Comparison of ENCODE assay signal across 8 cellular contexts in genomic region chr20:41173161-41173721, GRCh38. TPM values are rescaled to one million over a fixed set of nuclear protein-coding genes. Genes with fewer than 3 reads are reported as not detected.
DNase-seq lines count a peak whose midpoint lies in the region; ATAC-seq and TF ChIP-seq lines count a peak whose summit lies in the region.

No MANE protein-coding gene starts in this region.

- no peaks in the 10 kb centered on the region for H3K79me2 ChIP-seq in HCT116 (ENCODE audit: insufficient read depth, low read length)

- peak; percentile 42 to 56 (median 55) for DNase-seq in CD4-positive, CD25-positive, alpha-beta regulatory T cell
- DNase-seq in HCT116 (ENCODE audit: low read depth, low spot score), result peak; percentile 18
- DNase-seq in NCI-H526 (lab: John Stamatoyannopoulos, UW), result peak; percentile 22 to 83
- DNase-seq in activated CD8-positive, alpha-beta T cell treated with anti-CD3 and anti-CD28 coated beads for 36 hours, result peak; percentile 75
- DNase-seq in effector CD4-positive, alpha-beta T cell, result peak; percentile 54
- peak; percentile 59 to 68 for DNase-seq in memory B cell (ENCODE audit: low spot score in 2 of 2)
- DNase-seq in stimulated activated CD8-positive, alpha-beta memory T cell treated with anti-CD3 and anti-CD28 coated beads, Interleukin-12 subunit alpha, Interleukin-12 subunit beta, amount 100 ng/mL, for 1 hour (ENCODE audit: low read depth), result peak; percentile 43

- H3K4me3 ChIP-seq in CD4-positive, CD25-positive, alpha-beta regulatory T cell (ENCODE audit: low read depth, low read length), result no peak overlapping the region
- no peak overlapping the region for H3K4me3 ChIP-seq in HCT116 (replicated peaks in 1 of 2; ENCODE audit: low read depth in 1 of 2, low read length in 2 of 2)

- POLR2A ChIA-PET in HCT116 (lab: Charles Lee), result interaction anchor here (1.0 to 1.8 kb wide), 2 partner anchors 59 to 168 kb away, joined by 4 read pairs; partner anchors contain the start of gene LPIN3
- POLR2A ChIA-PET in activated CD8-positive, alpha-beta T cell treated with anti-CD3 and anti-CD28 coated beads for 36 hours (lab: Charles Lee), result interaction anchor here (0.7 to 1.4 kb wide), 4 partner anchors 10 to 26 kb away, joined by 3 read pairs; no protein-coding TSS in a partner anchor

- H3K4me2 ChIP-seq in HCT116 (ENCODE audit: low read length), result no peak overlapping the region

- TF ChIP-seq POLR2A in HCT116 (IDR thresholded peaks at IDR 0.05; ENCODE audit: borderline replicate concordance, extremely low read depth, insufficient read depth, insufficient read length), result no peak

- no peaks in the 10 kb centered on the region for H3K9me3 Mint-ChIP-seq in CD4-positive, CD25-positive, alpha-beta regulatory T cell
- no peaks in the 10 kb centered on the region for H3K9me3 Mint-ChIP-seq in activated CD8-positive, alpha-beta T cell treated with anti-CD3 and anti-CD28 coated beads for 36 hours
- no peaks in the 10 kb centered on the region for H3K9me3 Mint-ChIP-seq in memory B cell

- H3K27me3 Mint-ChIP-seq in CD4-positive, CD25-positive, alpha-beta regulatory T cell, result no peaks in the 10 kb centered on the region
- H3K27me3 Mint-ChIP-seq in activated CD8-positive, alpha-beta T cell treated with anti-CD3 and anti-CD28 coated beads for 36 hours, result no peaks in the 10 kb centered on the region
- H3K27me3 Mint-ChIP-seq in memory B cell, result no peaks in the 10 kb centered on the region

- no peaks in the 10 kb centered on the region for H3K9me3 ChIP-seq in CD4-positive, CD25-positive, alpha-beta regulatory T cell (ENCODE audit: control insufficient read depth in 2 of 2, low read length in 2 of 2)
- H3K9me3 ChIP-seq in HCT116 (ENCODE audit: control insufficient read depth in 1 of 2, insufficient read depth in 1 of 2, low read depth in 1 of 2, low read length in 2 of 2), result no peaks in the 10 kb centered on the region

- H3K27ac ChIP-seq in CD4-positive, CD25-positive, alpha-beta regulatory T cell (ENCODE audit: insufficient read depth, low read length, poor library complexity, severe bottlenecking), result peak overlapping the region; percentile 17
- H3K27ac ChIP-seq in HCT116 (ENCODE audit: low read depth, low read length), result no peak overlapping the region

- no peaks in the 10 kb centered on the region for H3K27me3 ChIP-seq in CD4-positive, CD25-positive, alpha-beta regulatory T cell (ENCODE audit: control insufficient read depth, insufficient read depth, low read length)
- no peaks in the 10 kb centered on the region for H3K27me3 ChIP-seq in HCT116 (ENCODE audit: insufficient read depth, low read length)

- no peak overlapping the region for H3K4me3 Mint-ChIP-seq in CD4-positive, CD25-positive, alpha-beta regulatory T cell
- H3K4me3 Mint-ChIP-seq in activated CD8-positive, alpha-beta T cell treated with anti-CD3 and anti-CD28 coated beads for 36 hours, result no peak overlapping the region
- no peak overlapping the region for H3K4me3 Mint-ChIP-seq in memory B cell

- no TSS peak for BruUV-seq in HCT116 (replicated peaks; lab: Mats Ljungman, UMichigan)

- H3K27ac Mint-ChIP-seq in CD4-positive, CD25-positive, alpha-beta regulatory T cell, result peak overlapping the region in 2 of 3 donors; percentile 54 to 77
- peak overlapping the region; percentile 56 for H3K27ac Mint-ChIP-seq in activated CD8-positive, alpha-beta T cell treated with anti-CD3 and anti-CD28 coated beads for 36 hours
- H3K27ac Mint-ChIP-seq in memory B cell, result no peak overlapping the region

- intact Hi-C loops in HCT116 (cut with micrococcal nuclease), result loop anchor here (1.0 to 5.0 kb wide), 3 partner anchors 59 to 239 kb away; partner anchors contain the start of gene LPIN3
- intact Hi-C loops in activated CD8-positive, alpha-beta T cell treated with anti-CD3 and anti-CD28 coated beads for 36 hours (cut with micrococcal nuclease), result loop anchor here (10.0 kb wide), 1 partner anchor 52 kb away; no protein-coding TSS in a partner anchor

- ATAC-seq in CD4-positive, CD25-positive, alpha-beta regulatory T cell (ENCODE audit: low read depth in 2 of 2), result peak; percentile 72 to 75
- peak; percentile 94 for ATAC-seq in HCT116
- ATAC-seq in activated CD8-positive, alpha-beta T cell treated with anti-CD3 and anti-CD28 coated beads for 36 hours, result peak; percentile 74
- ATAC-seq in memory B cell (ENCODE audit: low read depth), result peak; percentile 90
- no peak for ATAC-seq in GM21717 (IDR thresholded peaks at IDR 0.05; ENCODE audit: unreplicated experiment)

- H3K9me2 ChIP-seq in HCT116 (ENCODE audit: insufficient read depth), result no peaks in the 10 kb centered on the region

- no peaks in the 10 kb centered on the region for H4K20me1 ChIP-seq in HCT116 (ENCODE audit: insufficient read depth)

- H3K4me1 ChIP-seq in CD4-positive, CD25-positive, alpha-beta regulatory T cell (ENCODE audit: control insufficient read depth, insufficient read depth, low read length, poor library complexity, severe bottlenecking), result no peaks in the 10 kb centered on the region
- H3K4me1 ChIP-seq in HCT116 (ENCODE audit: control insufficient read depth in 1 of 2, insufficient read depth in 2 of 2, low read length in 2 of 2), result peaks cover 3 to 15% of the 10 kb centered on the region in 2 experiments; a peak in 3 of 4 replicates

- no peak overlapping the region for H2AFZ ChIP-seq in HCT116 (ENCODE audit: low read depth, low read length, poor library complexity, severe bottlenecking)

- RAD21 ChIA-PET in HCT116 (lab: Charles Lee; ENCODE audit: low non-redundant PET in 1 of 2, low total read pairs in 2 of 2, uncharacterized antibody in 2 of 2, unreplicated experiment in 2 of 2), result interaction anchor here (0.5 to 1.5 kb wide), 6 partner anchors 51 to 217 kb away, joined by 3 to 17 read pairs (median 3); partner anchors contain the start of gene LPIN3 (in 2 of the 2)

- TF ChIP-seq RAD21 in HCT116 (IDR thresholded peaks at IDR 0.05; ENCODE audit: low read depth), result peak; percentile 93

- H3K9ac ChIP-seq in HCT116 (ENCODE audit: low read length), result no peak overlapping the region

- TF ChIP-seq CTCF in HCT116 (IDR thresholded peaks at IDR 0.05 in 2 of 3, conservative IDR thresholded peaks at IDR 0.05 in 1 of 3; ENCODE audit: borderline replicate concordance in 1 of 3, insufficient read depth in 1 of 3, low read depth in 2 of 3, low read length in 2 of 3), result peak; percentile 83 to 98 (median 96)
- TF ChIP-seq CTCF in activated CD8-positive, alpha-beta T cell treated with anti-CD3 and anti-CD28 coated beads for 36 hours (IDR thresholded peaks at IDR 0.05), result peak; percentile 83

- H3K36me3 ChIP-seq in CD4-positive, CD25-positive, alpha-beta regulatory T cell (ENCODE audit: control insufficient read depth, insufficient read depth, low read length), result peaks cover 87% of the 10 kb centered on the region
- peaks cover 14 to 21% of the 10 kb centered on the region in 2 experiments for H3K36me3 ChIP-seq in HCT116 (ENCODE audit: control insufficient read depth in 1 of 2, insufficient read depth in 2 of 2, low read length in 2 of 2)

- CTCF ChIA-PET in HCT116 (lab: Charles Lee), result interaction anchor here (0.5 to 4.8 kb wide), 15 partner anchors 9 to 183 kb away, joined by 3 to 83 read pairs (median 4); partner anchors contain the start of gene LPIN3
- CTCF ChIA-PET in activated CD8-positive, alpha-beta T cell treated with anti-CD3 and anti-CD28 coated beads for 36 hours (lab: Charles Lee), result interaction anchor here (0.6 to 5.4 kb wide), 29 partner anchors 9 to 183 kb away, joined by 3 to 36 read pairs (median 6); partner anchors contain the start of gene LPIN3

- peaks cover 42% of the 10 kb centered on the region for H3K36me3 Mint-ChIP-seq in CD4-positive, CD25-positive, alpha-beta regulatory T cell
- H3K36me3 Mint-ChIP-seq in activated CD8-positive, alpha-beta T cell treated with anti-CD3 and anti-CD28 coated beads for 36 hours (ENCODE audit: low read depth), result peaks cover 54% of the 10 kb centered on the region
- peaks cover 23% of the 10 kb centered on the region for H3K36me3 Mint-ChIP-seq in memory B cell

- peaks cover 3 to 22% (median 14%) of the 10 kb centered on the region in 4 donors for H3K4me1 Mint-ChIP-seq in CD4-positive, CD25-positive, alpha-beta regulatory T cell
- peaks cover 25% of the 10 kb centered on the region for H3K4me1 Mint-ChIP-seq in activated CD8-positive, alpha-beta T cell treated with anti-CD3 and anti-CD28 coated beads for 36 hours (ENCODE audit: low read depth)
- H3K4me1 Mint-ChIP-seq in memory B cell, result no peaks in the 10 kb centered on the region

TF ChIP-seq in HCT116, 20 proteins besides CTCF, POLR2A, EP300 and RAD21 (continues in another document):
- no peak for TF ChIP-seq CEBPB (IDR thresholded peaks at IDR 0.05; ENCODE audit: low read depth)
- TF ChIP-seq FOSL1 (IDR thresholded peaks at IDR 0.05; ENCODE audit: low read depth), result no peak
- TF ChIP-seq, protein P1, sequence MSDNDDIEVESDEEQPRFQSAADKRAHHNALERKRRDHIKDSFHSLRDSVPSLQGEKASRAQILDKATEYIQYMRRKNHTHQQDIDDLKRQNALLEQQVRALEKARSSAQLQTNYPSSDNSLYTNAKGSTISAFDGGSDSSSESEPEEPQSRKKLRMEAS (IDR thresholded peaks at IDR 0.05), result no peak
- TF ChIP-seq ZFX (IDR thresholded peaks at IDR 0.05), result no peak
- TF ChIP-seq TCF7L2 (IDR thresholded peaks at IDR 0.05; ENCODE audit: borderline replicate concordance, extremely low read depth, insufficient read depth, insufficient read length), result no peak

RNA-seq across cellular contexts. Expression of gene PLCG1, which starts 35.9 kb away (rescaled TPM):
- 540 TPM for total RNA-seq in CD4-positive, CD25-positive, alpha-beta regulatory T cell
- 10 to 100 TPM; 30.4 to 36.1 (median 33.0) TPM for polyA plus RNA-seq in CD4-positive, CD25-positive, alpha-beta regulatory T cell
- total RNA-seq in HCT116 (2021; ENCODE audit: unreplicated experiment), result 45.6 TPM
- polyA plus RNA-seq in HCT116 (2012), result 28.5 and 41.7 TPM in 2 replicates
- total RNA-seq in activated CD8-positive, alpha-beta T cell treated with anti-CD3 and anti-CD28 coated beads for 36 hours, result 100 to 1,000 TPM; 259 to 260 TPM

Comparison
In these comparisons a context has a peak if more than half of its experiments do, and no peak if none do; other contexts are left out.
1. DNase-seq: peak in every context shown above with its lines; median percentile 75 in activated CD8-positive, alpha-beta T cell treated with anti-CD3 and anti-CD28 coated beads for 36 hours; 64 in memory B cell; 55 in CD4-positive, CD25-positive, alpha-beta regulatory T cell; 54 in effector CD4-positive, alpha-beta T cell; 52 in NCI-H526; 43 in stimulated activated CD8-positive, alpha-beta memory T cell treated with anti-CD3 and anti-CD28 coated beads, Interleukin-12 subunit alpha, Interleukin-12 subunit beta, amount 100 ng/mL, for 1 hour; 18 in HCT116.